In genomic region chr15:26877842-26878241, GRCh38 we compare ENCODE assay signal across 1 cellular context.
TF ChIP-seq lines count a peak whose summit lies in the region.

No MANE protein-coding gene starts in this region.

TF ChIP-seq in K562, 482 proteins besides CTCF, POLR2A, EP300 and RAD21 (continued from another document):
- TF ChIP-seq ZBTB11 (CRISPR knock-in tag; IDR thresholded peaks at IDR 0.05) = no peak
- no peak for TF ChIP-seq NCOR1 (IDR thresholded peaks at IDR 0.05)
- no peak for TF ChIP-seq MXD1 (CRISPR knock-in tag; IDR thresholded peaks at IDR 0.05; ENCODE audit: borderline replicate concordance, poor library complexity, severe bottlenecking)
- no peak for TF ChIP-seq BRF1 (IDR thresholded peaks at IDR 0.05; ENCODE audit: borderline replicate concordance, extremely low read depth, insufficient read length)
- peak; percentile 83; the same call in 1 of the 2 replicates for TF ChIP-seq SPI1 (IDR thresholded peaks at IDR 0.05; ENCODE audit: borderline replicate concordance, low read depth, low read length)
